21 cellular contexts compared by ENCODE assay signal in the genomic region with DNA sequence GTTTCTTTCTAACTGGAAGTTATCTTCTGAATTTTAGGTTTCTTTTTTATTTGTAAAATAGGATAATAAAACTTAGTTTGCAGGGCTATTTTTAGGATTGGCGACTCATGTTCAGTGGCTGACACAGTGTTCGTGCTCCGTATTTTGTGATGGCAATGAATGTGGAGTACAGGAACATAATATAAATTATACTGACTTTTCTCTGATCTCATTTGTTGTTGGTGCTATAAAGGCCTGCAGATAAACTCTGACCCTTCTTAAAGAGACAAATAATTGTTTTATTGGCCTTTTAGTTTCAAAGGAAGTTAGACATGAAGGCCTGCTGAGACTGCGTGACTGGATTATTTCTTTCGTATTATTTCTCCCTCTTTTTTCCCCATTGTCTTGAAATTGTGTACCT.
DNase-seq lines count a peak whose midpoint lies in the region; ATAC-seq and TF ChIP-seq lines count a peak whose summit lies in the region.
"Had no signal": no experiment of that assay in that cellular context is flagged by ENCODE, and none has a peak within 500 bp of the region (broad histone marks: within the 10 kb centered on the region; RNA-seq: fewer than 3 reads in every experiment).

No MANE protein-coding gene starts in this region.

- H2BK20ac ChIP-seq in IMR-90 (ENCODE audit: low read depth, low read length) = no peak overlapping the region

- intact Hi-C loops in IMR-90 (cut with micrococcal nuclease) = no loop called here
- intact Hi-C loops in left colon (cut with DNase I, micrococcal nuclease) = no loop called here
- intact Hi-C loops in left cardiac atrium (cut with DNase I) = no loop called here

- TF ChIP-seq CTCF in IMR-90 (conservative IDR thresholded peaks at IDR 0.05; ENCODE audit: low read depth, low read length) (no peak), osteoblast (IDR thresholded peaks at IDR 0.05; ENCODE audit: extremely low read depth, low read depth, low read length) (no peak), chondrocyte (IDR thresholded peaks at IDR 0.05) (no peak)

- no peak overlapping the region for H3K23ac ChIP-seq in IMR-90 (ENCODE audit: low read depth, low read length)

- H3K27me3 ChIP-seq in IMR-90 (ENCODE audit: control insufficient read depth, insufficient read depth, low read length) (no peaks in the 10 kb centered on the region), osteoblast (ENCODE audit: insufficient read depth, low read length) (no peaks in the 10 kb centered on the region)

- H3K9ac ChIP-seq in IMR-90 (ENCODE audit: low read depth, low read length) = no peak overlapping the region
- H3K9ac ChIP-seq: BLaER1 treated with 17β-estradiol and CSF1 and Interleukin-3, amounts not matched to agents 10 nM and 100 nM had no signal

- no peak overlapping the region for H3K4ac ChIP-seq in IMR-90 (ENCODE audit: low read depth, low read length)

- H3K9me3 Mint-ChIP-seq in chondrocyte (ENCODE audit: low read depth) = no peaks in the 10 kb centered on the region
- H3K9me3 Mint-ChIP-seq: CD8-positive, alpha-beta T cell had no signal

- H3K27ac ChIP-seq in IMR-90 (ENCODE audit: insufficient read depth, low read length) (no peak overlapping the region), osteoblast (ENCODE audit: low read depth, low read length) (no peak overlapping the region)
- H3K27ac ChIP-seq: BLaER1 treated with 17β-estradiol and CSF1 and Interleukin-3, amounts not matched to agents 10 nM and 100 nM; HL-60 had no signal

- H4K20me1 ChIP-seq in IMR-90 (ENCODE audit: insufficient read depth, low read length) (no peaks in the 10 kb centered on the region), osteoblast (ENCODE audit: insufficient read depth, low read length) (no peaks in the 10 kb centered on the region)
- H4K20me1 ChIP-seq: BLaER1 treated with 17β-estradiol and CSF1 and Interleukin-3, amounts not matched to agents 10 nM and 100 nM had no signal

- H4K5ac ChIP-seq in IMR-90 (ENCODE audit: low read depth, low read length) = no peak overlapping the region

- no peak overlapping the region for H2BK120ac ChIP-seq in IMR-90 (ENCODE audit: low read depth, low read length)

- H3K18ac ChIP-seq in IMR-90 (ENCODE audit: low read depth, low read length) = no peak overlapping the region

- H3K4me1 ChIP-seq in IMR-90 (ENCODE audit: control insufficient read depth, insufficient read depth, low read length) = no peaks in the 10 kb centered on the region
- peaks cover 8% of the 10 kb centered on the region for H3K4me1 ChIP-seq in osteoblast (ENCODE audit: insufficient read depth, low read length)

- no peak overlapping the region for H2BK5ac ChIP-seq in IMR-90 (ENCODE audit: low read depth, low read length, poor library complexity, severe bottlenecking)

- CTCF ChIA-PET in IMR-90 (lab: Yijun Ruan, JAX) = no interaction called here

- peak; percentile 10 for DNase-seq in GM03348 (ENCODE audit: low spot score)
- DNase-seq in IMR-90 = peak; percentile 10
- no peak for DNase-seq in left colon
- DNase-seq in osteoblast (ENCODE audit: insufficient read length, low spot score, missing footprints) = peak; percentile 62
- no peak for DNase-seq in left cardiac atrium
- DNase-seq in activated naive CD4-positive, alpha-beta T cell treated with Interleukin-2 at 50 U/mL for 16 hours = no peak
- DNase-seq in chondrocyte (ENCODE audit: low spot score) = no peak
- DNase-seq: 8988T; Calu3; CD8-positive, alpha-beta T cell; DMS79 treated with DMSO at 0.1 percent for 48 hours; GF-D8; GOT3; H7 had no signal

- H3K9me3 ChIP-seq in IMR-90 (ENCODE audit: control insufficient read depth, insufficient read depth, low read length) (no peaks in the 10 kb centered on the region), osteoblast (ENCODE audit: low read depth, low read length) (no peaks in the 10 kb centered on the region)

- no peak for TF ChIP-seq POLR2A in IMR-90 (IDR thresholded peaks at IDR 0.05; ENCODE audit: low read depth, low read length)

- H2AK5ac ChIP-seq in IMR-90 (ENCODE audit: low read depth, low read length) = no peak overlapping the region

- dilution Hi-C loops in IMR-90 (cut with HindIII; ENCODE audit: low sequenced_read_pairs, unreplicated experiment) = no loop called here

- no peaks in the 10 kb centered on the region for H3K4me1 Mint-ChIP-seq in chondrocyte (ENCODE audit: low read depth)

- H3K4me2 ChIP-seq in IMR-90 (ENCODE audit: low read depth, low read length) (no peak overlapping the region), osteoblast (ENCODE audit: insufficient read depth, low read length) (no peak overlapping the region)
- H3K4me2 ChIP-seq: BLaER1 treated with 17β-estradiol and CSF1 and Interleukin-3, amounts not matched to agents 10 nM and 100 nM had no signal

- 100% methylated on average over 1 of the region's 5 CpGs; no CpG with 5 or more reads in 1 of the 2 experiments for WGBS in IMR-90 (ENCODE audit: extremely low coverage in 2 of 2, insufficient read length in 1 of 2), 2 experiments

- no peak overlapping the region for H2BK15ac ChIP-seq in IMR-90 (ENCODE audit: low read depth, low read length)

- no peaks in the 10 kb centered on the region for H3K27me3 Mint-ChIP-seq in chondrocyte (ENCODE audit: low read depth)

- no peaks in the 10 kb centered on the region for H3K79me1 ChIP-seq in IMR-90 (ENCODE audit: low read depth in 1 of 2, low read length in 2 of 2)

- H3K14ac ChIP-seq in IMR-90 (replicated peaks; ENCODE audit: low read depth, low read length) = no peak overlapping the region

- BruUV-seq in IMR-90 (replicated peaks; lab: Mats Ljungman, UMichigan) = no TSS peak

- no peak for TF ChIP-seq RAD21 in IMR-90 (IDR thresholded peaks at IDR 0.05; ENCODE audit: low read length)

- H3K9me1 ChIP-seq in IMR-90 (ENCODE audit: insufficient read depth, low read length) = no peaks in the 10 kb centered on the region

- in situ Hi-C loops in IMR-90 (cut with MboI; ENCODE audit: low sequenced_read_pairs) = no loop called here

- no peaks in the 10 kb centered on the region for H3K79me2 ChIP-seq in osteoblast (ENCODE audit: insufficient read depth, low read length)

- ATAC-seq in IMR-90 (ENCODE audit: low read depth) (no peak), left colon (peak; percentile 84), left cardiac atrium (no peak), SK-N-SH treated with all-trans-retinoic acid at 6 μM for 48 hours (no peak)
- ATAC-seq: CD8-positive, alpha-beta T cell; GM12878; HCT116; K562 had no signal

- no peak overlapping the region for H2AFZ ChIP-seq in IMR-90 (replicated peaks; ENCODE audit: low read length, poor library complexity)
- H2AFZ ChIP-seq in osteoblast (ENCODE audit: low read length) = peak overlapping the region; percentile 19

- H4K91ac ChIP-seq in IMR-90 (ENCODE audit: insufficient read depth, low read depth, low read length) = no peak overlapping the region

- H2AK9ac ChIP-seq in IMR-90 (replicated peaks; ENCODE audit: low read depth, low read length, poor library complexity) = no peak overlapping the region

- H3K56ac ChIP-seq in IMR-90 (ENCODE audit: extremely low read depth, insufficient read depth, low read length) = no peak overlapping the region

- H3K4me3 ChIP-seq in IMR-90 (ENCODE audit: insufficient read depth, low read depth, low read length) (no peak overlapping the region), osteoblast (ENCODE audit: insufficient read depth, low read length) (no peak overlapping the region)
- H3K4me3 ChIP-seq: BLaER1 treated with 17β-estradiol and CSF1 and Interleukin-3, amounts not matched to agents 10 nM and 100 nM; GM12878; K562 had no signal

- no peak overlapping the region for H3K4me3 Mint-ChIP-seq in chondrocyte (ENCODE audit: unreplicated experiment)
- H3K4me3 Mint-ChIP-seq: B cell; CD8-positive, alpha-beta T cell had no signal

- H3K27ac Mint-ChIP-seq in chondrocyte (ENCODE audit: unreplicated experiment) = no peak overlapping the region
- H3K27ac Mint-ChIP-seq: B cell; CD8-positive, alpha-beta T cell had no signal

- no peak overlapping the region for H4K8ac ChIP-seq in IMR-90 (ENCODE audit: low read depth in 2 of 2, low read length in 2 of 2)

- H3K36me3 ChIP-seq in IMR-90 (ENCODE audit: control insufficient read depth, insufficient read depth, low read length) (no peaks in the 10 kb centered on the region), osteoblast (ENCODE audit: insufficient read depth, low read length) (no peaks in the 10 kb centered on the region)
- H3K36me3 ChIP-seq: BLaER1 treated with 17β-estradiol and CSF1 and Interleukin-3, amounts not matched to agents 10 nM and 100 nM had no signal

- no peaks in the 10 kb centered on the region for H3K36me3 Mint-ChIP-seq in chondrocyte (ENCODE audit: low read depth)
- H3K36me3 Mint-ChIP-seq: CD8-positive, alpha-beta T cell had no signal

- POLR2A ChIA-PET in IMR-90 (lab: Charles Lee; ENCODE audit: unreplicated experiment) = no interaction called here

TF ChIP-seq in IMR-90, 13 proteins besides CTCF, POLR2A, EP300 and RAD21 (continues in another document):
- TF ChIP-seq, protein P1, sequence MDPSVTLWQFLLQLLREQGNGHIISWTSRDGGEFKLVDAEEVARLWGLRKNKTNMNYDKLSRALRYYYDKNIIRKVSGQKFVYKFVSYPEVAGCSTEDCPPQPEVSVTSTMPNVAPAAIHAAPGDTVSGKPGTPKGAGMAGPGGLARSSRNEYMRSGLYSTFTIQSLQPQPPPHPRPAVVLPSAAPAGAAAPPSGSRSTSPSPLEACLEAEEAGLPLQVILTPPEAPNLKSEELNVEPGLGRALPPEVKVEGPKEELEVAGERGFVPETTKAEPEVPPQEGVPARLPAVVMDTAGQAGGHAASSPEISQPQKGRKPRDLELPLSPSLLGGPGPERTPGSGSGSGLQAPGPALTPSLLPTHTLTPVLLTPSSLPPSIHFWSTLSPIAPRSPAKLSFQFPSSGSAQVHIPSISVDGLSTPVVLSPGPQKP (IDR thresholded peaks at IDR 0.05; ENCODE audit: borderline replicate concordance, low read depth, low read length) = no peak
- TF ChIP-seq FOS (IDR thresholded peaks at IDR 0.05; ENCODE audit: low read depth, low read length) (no peak), MAZ (IDR thresholded peaks at IDR 0.05; ENCODE audit: borderline replicate concordance, low read depth, low read length) (no peak), RCOR1 (IDR thresholded peaks at IDR 0.05; ENCODE audit: insufficient replicate concordance, low read length) (no peak)

TF ChIP-seq in SK-N-SH treated with all-trans-retinoic acid at 6 μM for 48 hours, 23 proteins besides CTCF, POLR2A, EP300 and RAD21 (continues in another document):
- TF ChIP-seq PPARA (CRISPR knock-in tag; IDR thresholded peaks at IDR 0.05; ENCODE audit: borderline replicate concordance) = no peak
- no peak for TF ChIP-seq GLIS3 (CRISPR knock-in tag; IDR thresholded peaks at IDR 0.05)
- no peak for TF ChIP-seq ZC3H10 (CRISPR knock-in tag; IDR thresholded peaks at IDR 0.05)
- TF ChIP-seq ISL1 (CRISPR knock-in tag; IDR thresholded peaks at IDR 0.05) = no peak
- TF ChIP-seq TCF4 (CRISPR knock-in tag; IDR thresholded peaks at IDR 0.05; ENCODE audit: borderline replicate concordance) = no peak
- no peak for TF ChIP-seq OSR1 (CRISPR knock-in tag; IDR thresholded peaks at IDR 0.05)

Comparison
In these comparisons a context has a peak if more than half of its experiments do, and no peak if none do; other contexts are left out.
1. DNase-seq: peak in GM03348 (single experiment), IMR-90 (single experiment) and osteoblast (single experiment); none in left colon (0 of 2), left cardiac atrium (single experiment), activated naive CD4-positive, alpha-beta T cell treated with Interleukin-2 at 50 U/mL for 16 hours (single experiment) and chondrocyte (single experiment).